22 cellular contexts compared by ENCODE assay signal in genomic region chr12:49010092-49010668, GRCh38. TPM values are rescaled to one million over a fixed set of nuclear protein-coding genes. Genes with fewer than 3 reads are reported as not detected.
A peak's percentile ranks its signal among the peaks of the same experiment; 100 is the strongest.
DNase-seq lines count a peak whose midpoint lies in the region; ATAC-seq and TF ChIP-seq lines count a peak whose summit lies in the region.
"Had no signal": no experiment of that assay in that cellular context is flagged by ENCODE, and none has a peak within 500 bp of the region (broad histone marks: within the 10 kb centered on the region; RNA-seq: fewer than 3 reads in every experiment).

No MANE protein-coding gene starts in this region.

- H3K27me3 Mint-ChIP-seq in Caco-2 (ENCODE audit: insufficient read depth, unreplicated experiment) (no peaks in the 10 kb centered on the region), endodermal cell (ENCODE audit: insufficient read depth) (no peaks in the 10 kb centered on the region)

- no peaks in the 10 kb centered on the region for H3K4me1 ChIP-seq in Caco-2
- no peaks in the 10 kb centered on the region for H3K4me1 ChIP-seq in PC-3 (ENCODE audit: insufficient read depth, low read length)
- no peaks in the 10 kb centered on the region for H3K4me1 ChIP-seq in endodermal cell (ENCODE audit: control insufficient read depth, insufficient read depth, low read length)
- no peaks in the 10 kb centered on the region for H3K4me1 ChIP-seq in mesenchymal stem cell (ENCODE audit: control insufficient read depth, insufficient read depth, low read depth, low read length)

- H3K23ac ChIP-seq in mesenchymal stem cell (ENCODE audit: low read length in 2 of 2) = no peak overlapping the region

- H3K36me3 ChIP-seq in Caco-2 (ENCODE audit: control insufficient read depth, insufficient read depth, low read length) (no peaks in the 10 kb centered on the region), PC-3 (ENCODE audit: low read depth, low read length) (peaks cover 20% of the 10 kb centered on the region; the same call in 1 of the 2 replicates), endodermal cell (ENCODE audit: control insufficient read depth, insufficient read depth, low read length) (peaks cover 3% of the 10 kb centered on the region), mesenchymal stem cell (ENCODE audit: control insufficient read depth in 1 of 2, insufficient read depth in 2 of 2, low read depth in 1 of 2, low read length in 2 of 2) (peaks cover 18 to 63% of the 10 kb centered on the region in 2 experiments)

- no peak overlapping the region for H4K8ac ChIP-seq in mesenchymal stem cell (ENCODE audit: low read length)

- no peak overlapping the region for H2BK12ac ChIP-seq in mesenchymal stem cell (ENCODE audit: low read length in 2 of 2)

- no peaks in the 10 kb centered on the region for H3K9me2 ChIP-seq in PC-3 (replicated peaks; ENCODE audit: low read length)

- H2BK15ac ChIP-seq in mesenchymal stem cell (ENCODE audit: low read depth, poor library complexity, severe bottlenecking) = no peak overlapping the region

- CTCF ChIA-PET in Caco-2 (lab: Charles Lee) = interaction anchor here (0.6 to 3.0 kb wide), 4 partner anchors 12 to 247 kb away, joined by 3 to 8 read pairs (median 3); no protein-coding TSS in a partner anchor
- CTCF ChIA-PET in PC-3 (lab: Charles Lee) = interaction anchor here (0.6 kb wide), 1 partner anchor 34 kb away, joined by 3 read pairs; no protein-coding TSS in a partner anchor

- H3F3A ChIP-seq in PC-3 (ENCODE audit: low read length, unreplicated experiment) = no peaks in the 10 kb centered on the region

- H3K18ac ChIP-seq in mesenchymal stem cell (ENCODE audit: low read depth in 1 of 2, low read length in 2 of 2) = no peak overlapping the region

- 92 to 95% methylated on average over 3 of the region's 3 CpGs for WGBS in endodermal cell (ENCODE audit: insufficient coverage in 1 of 2, insufficient read length in 1 of 2), 2 experiments
- 92% methylated on average over 3 of the region's 3 CpGs for WGBS in mesenchymal stem cell

- no peaks in the 10 kb centered on the region for H3K9me3 Mint-ChIP-seq in Caco-2 (ENCODE audit: unreplicated experiment)
- H3K9me3 Mint-ChIP-seq in endodermal cell = no peaks in the 10 kb centered on the region
- H3K9me3 Mint-ChIP-seq: CD8-positive, alpha-beta memory T cell had no signal

- H3K4ac ChIP-seq in mesenchymal stem cell (ENCODE audit: low read depth in 1 of 2, low read length in 2 of 2) = no peak overlapping the region

- no peak overlapping the region for H3K4me2 ChIP-seq in PC-3 (ENCODE audit: low read length)
- H3K4me2 ChIP-seq in mesenchymal stem cell (ENCODE audit: low read length, poor library complexity, severe bottlenecking) = no peak overlapping the region

- POLR2A ChIA-PET in Caco-2 (lab: Charles Lee) = no interaction called here
- POLR2A ChIA-PET in PC-3 (lab: Charles Lee; ENCODE audit: unreplicated experiment) = no interaction called here

- H3K14ac ChIP-seq in mesenchymal stem cell (ENCODE audit: low read length in 2 of 2) = no peak overlapping the region

- H3K27ac ChIP-seq in PC-3 (ENCODE audit: low read length) (no peak overlapping the region), endodermal cell (ENCODE audit: low read depth, low read length) (no peak overlapping the region), mesenchymal stem cell (ENCODE audit: low read length, poor library complexity, severe bottlenecking) (no peak overlapping the region)
- H3K27ac ChIP-seq: C4-2B had no signal

- no peak overlapping the region for H3K4me3 ChIP-seq in Caco-2 (ENCODE audit: low read depth, low read length)
- H3K4me3 ChIP-seq in PC-3 (ENCODE audit: low read length) = no peak overlapping the region
- H3K4me3 ChIP-seq in endodermal cell (ENCODE audit: low read length) = no peak overlapping the region
- H3K4me3 ChIP-seq in mesenchymal stem cell (ENCODE audit: insufficient read depth in 1 of 2, low read depth in 1 of 2, low read length in 2 of 2) = no peak overlapping the region
- H3K4me3 ChIP-seq: K562 had no signal

- H3K27ac Mint-ChIP-seq in Caco-2 (ENCODE audit: unreplicated experiment) (peak overlapping the region; percentile 66), endodermal cell (peak overlapping the region; percentile 92)

- DNase-seq in Caco-2 = no peak
- no peak for DNase-seq in PC-3
- DNase-seq in endodermal cell = no peak
- DNase-seq in mesenchymal stem cell = no peak
- no peak for DNase-seq in LoVo (ENCODE audit: low spot score)
- DNase-seq in kidney tubule cell (ENCODE audit: low spot score) = no peak
- DNase-seq in NCI-H1436 treated with DMSO at 0.1 percent for 48 hours (lab: John Stamatoyannopoulos, UW) = no peak
- DNase-seq: CD8-positive, alpha-beta memory T cell; MM.1S; NCI-H1048; NCI-H1417 treated with DMSO at 0.1 percent for 48 hours; NCI-H187 treated with DMSO at 0.1 percent for 48 hours; NCI-H2107 had no signal

- H3K79me1 ChIP-seq in mesenchymal stem cell (replicated peaks; ENCODE audit: low read length, poor library complexity, severe bottlenecking) = peaks cover 22% of the 10 kb centered on the region

- H4K20me1 ChIP-seq in PC-3 (ENCODE audit: low read length) = no peaks in the 10 kb centered on the region

- H3K36me3 Mint-ChIP-seq in Caco-2 (ENCODE audit: insufficient read depth, unreplicated experiment) = peaks cover 25% of the 10 kb centered on the region
- no peaks in the 10 kb centered on the region for H3K36me3 Mint-ChIP-seq in endodermal cell (ENCODE audit: low read depth)

- no peak overlapping the region for H3K9ac ChIP-seq in PC-3 (ENCODE audit: low read length)
- no peak overlapping the region for H3K9ac ChIP-seq in endodermal cell (ENCODE audit: extremely low read depth, low read length, poor library complexity, severe bottlenecking)
- H3K9ac ChIP-seq in mesenchymal stem cell (ENCODE audit: low read length) = peak overlapping the region; percentile 32

- peaks cover 8% of the 10 kb centered on the region; the same call in 1 of the 2 replicates for H3K79me2 ChIP-seq in PC-3 (ENCODE audit: low read length)

- H3K27me3 ChIP-seq in Caco-2 (replicated peaks; ENCODE audit: control insufficient read depth, insufficient read depth, low read length) (no peaks in the 10 kb centered on the region), PC-3 (ENCODE audit: low read length) (no peaks in the 10 kb centered on the region), endodermal cell (ENCODE audit: control insufficient read depth, insufficient read depth, low read length, poor library complexity, severe bottlenecking) (no peaks in the 10 kb centered on the region), mesenchymal stem cell (ENCODE audit: control insufficient read depth in 1 of 2, insufficient read depth in 1 of 2, low read length in 2 of 2) (no peaks in the 10 kb centered on the region)

- ATAC-seq in PC-3 = peak; percentile 40; the same call in 1 of the 2 replicates
- ATAC-seq: K562 had no signal

- no peak overlapping the region for H2BK5ac ChIP-seq in mesenchymal stem cell (ENCODE audit: low read depth, low read length, poor library complexity, severe bottlenecking)

- H3K9me3 ChIP-seq in Caco-2 (no peaks in the 10 kb centered on the region), PC-3 (ENCODE audit: low read length) (no peaks in the 10 kb centered on the region), endodermal cell (ENCODE audit: control insufficient read depth, low read length) (no peaks in the 10 kb centered on the region), mesenchymal stem cell (ENCODE audit: control insufficient read depth, low read length) (no peaks in the 10 kb centered on the region)

- H3K4me3 Mint-ChIP-seq in Caco-2 (ENCODE audit: unreplicated experiment) (peak overlapping the region; percentile 15), endodermal cell (no peak overlapping the region)

- H2AK5ac ChIP-seq in mesenchymal stem cell (ENCODE audit: low read length, severe bottlenecking) = no peak overlapping the region

- no peak overlapping the region for H2BK120ac ChIP-seq in mesenchymal stem cell (ENCODE audit: low read depth, low read length)

- intact Hi-C loops in Caco-2 (cut with micrococcal nuclease; ENCODE audit: unreplicated experiment) = no loop called here
- intact Hi-C loops in PC-3 (cut with micrococcal nuclease) = no loop called here

- no TSS peak for BruUV-seq in Caco-2 (replicated peaks; lab: Mats Ljungman, UMichigan)
- BruUV-seq in PC-3 (replicated peaks; lab: Mats Ljungman, UMichigan) = no TSS peak

- no peak overlapping the region for H4K91ac ChIP-seq in mesenchymal stem cell (ENCODE audit: low read length)

- no peak for TF ChIP-seq CTCF in Caco-2 (IDR thresholded peaks at IDR 0.05; ENCODE audit: insufficient read depth in 1 of 2, low read depth in 1 of 2, low read length in 1 of 2, severe bottlenecking in 1 of 2, unreplicated experiment in 1 of 2)
- no peak for TF ChIP-seq CTCF in PC-3 (conservative IDR thresholded peaks at IDR 0.05; ENCODE audit: low read depth, low read length)
- no peak for TF ChIP-seq CTCF in endodermal cell (conservative IDR thresholded peaks at IDR 0.05)

- H3K4me1 Mint-ChIP-seq in Caco-2 (ENCODE audit: low read depth, unreplicated experiment) (peaks cover 20% of the 10 kb centered on the region), endodermal cell (peaks cover 15% of the 10 kb centered on the region)

- no peak overlapping the region for H2AFZ ChIP-seq in PC-3 (ENCODE audit: low read length)
- no peak overlapping the region for H2AFZ ChIP-seq in mesenchymal stem cell (ENCODE audit: low read depth, low read length)

RNA-seq across cellular contexts. Expression of gene PRKAG1, which starts 8.4 kb away (rescaled TPM):
- total RNA-seq in Caco-2 (2022) = 60.3 and 61.4 TPM in 2 replicates
- total RNA-seq in PC-3 (2014; rRNA removed) = 62.1 and 66.5 TPM in 2 replicates
- total RNA-seq in endodermal cell = 10 to 100 TPM; 27.6 to 38.1 TPM
- polyA plus RNA-seq in endodermal cell (2013, experiment 1 of 2) = 45.4 TPM
- 36.6 TPM for polyA plus RNA-seq in endodermal cell (2013, experiment 2 of 2)
- 62.2 TPM for polyA plus RNA-seq in mesenchymal stem cell (2013, experiment 1 of 2)
- polyA plus RNA-seq in mesenchymal stem cell (2013, experiment 2 of 2) = 63.2 TPM

RNA-seq across cellular contexts. Expression of gene DDN, which starts 11.0 kb away (rescaled TPM):
- total RNA-seq in Caco-2 (2022) (1.7 and 1.9 TPM in 2 replicates), PC-3 (2014; rRNA removed) (3.5 and 5.6 TPM in 2 replicates), endodermal cell (under 1 TPM; 0.31 to 0.33 TPM)
- 1.2 TPM for polyA plus RNA-seq in endodermal cell (2013, experiment 1 of 2)
- 0.79 TPM for polyA plus RNA-seq in endodermal cell (2013, experiment 2 of 2)
- 0.17 TPM for polyA plus RNA-seq in mesenchymal stem cell (2013, experiment 1 of 2)
- polyA plus RNA-seq in mesenchymal stem cell (2013, experiment 2 of 2) = 0.19 TPM
- polyA plus RNA-seq: CD8-positive, alpha-beta memory T cell had no signal

RNA-seq across cellular contexts. Expression of gene WNT1, which starts 32.1 kb away (rescaled TPM):
- total RNA-seq in Caco-2 (2022) (0.63 TPM in 1 of 2 replicates, not detected in the other), PC-3 (2014; rRNA removed) (not detected in 2 replicates), endodermal cell (not detected)
- polyA plus RNA-seq in endodermal cell (2013, experiment 1 of 2) = 31.2 TPM
- polyA plus RNA-seq in endodermal cell (2013, experiment 2 of 2) = 22.4 TPM
- not detected for polyA plus RNA-seq in mesenchymal stem cell (2013, experiment 1 of 2)
- polyA plus RNA-seq in mesenchymal stem cell (2013, experiment 2 of 2) = not detected
- total RNA-seq: A172; CD8-positive, alpha-beta memory T cell; Daoy; H4; K562; LHCN-M2; NCI-H460; SK-MEL-5 had no signal
- polyA plus RNA-seq: AG04450, K562 had no signal

RNA-seq across cellular contexts. Expression of gene WNT10B, which starts 38.6 kb away (rescaled TPM):
- total RNA-seq in Caco-2 (2022) = 4.2 and 4.4 TPM in 2 replicates
- total RNA-seq in PC-3 (2014; rRNA removed) = 3.7 and 7.4 TPM in 2 replicates
- total RNA-seq in endodermal cell = under 1 TPM; 0.20 to 0.29 TPM
- polyA plus RNA-seq in endodermal cell (2013, experiment 1 of 2) = 10.8 TPM
- polyA plus RNA-seq in endodermal cell (2013, experiment 2 of 2) = 7.3 TPM
- polyA plus RNA-seq in mesenchymal stem cell (2013, experiment 1 of 2) = 0.11 TPM
- polyA plus RNA-seq in mesenchymal stem cell (2013, experiment 2 of 2) = 0.04 TPM

RNA-seq across cellular contexts. Expression of gene KMT2D, which starts 50.4 kb away (rescaled TPM):
- total RNA-seq in Caco-2 (2022) = 139 and 140 TPM in 2 replicates
- 41.9 and 51.7 TPM in 2 replicates for total RNA-seq in PC-3 (2014; rRNA removed)
- 100 to 1,000 TPM; 118 to 123 TPM for total RNA-seq in endodermal cell
- 30.1 TPM for polyA plus RNA-seq in endodermal cell (2013, experiment 1 of 2)
- polyA plus RNA-seq in endodermal cell (2013, experiment 2 of 2) = 36.6 TPM
- polyA plus RNA-seq in mesenchymal stem cell (2013, experiment 1 of 2) = 14.1 TPM
- polyA plus RNA-seq in mesenchymal stem cell (2013, experiment 2 of 2) = 11.6 TPM
